ENCODE assay signal across 15 cellular contexts in genomic region chr11:70290341-70291065, GRCh38. TPM values are rescaled to one million over a fixed set of nuclear protein-coding genes. Genes with fewer than 3 reads are reported as not detected.
DNase-seq lines count a peak whose midpoint lies in the region; TF ChIP-seq lines count a peak whose summit lies in the region.
"Had no signal": no experiment of that assay in that cellular context is flagged by ENCODE, and none has a peak within 500 bp of the region (broad histone marks: within the 10 kb centered on the region; RNA-seq: fewer than 3 reads in every experiment).

No MANE protein-coding gene starts in this region.

- H3K9me3 ChIP-seq in mammary epithelial cell (replicated peaks; ENCODE audit: insufficient read depth, low read length) (no peaks in the 10 kb centered on the region), breast epithelium (no peaks in the 10 kb centered on the region), sigmoid colon (no peaks in the 10 kb centered on the region)

- H3K4me1 ChIP-seq in mammary epithelial cell (ENCODE audit: insufficient read depth, low read length): peaks cover 11% of the 10 kb centered on the region
- no peaks in the 10 kb centered on the region for H3K4me1 ChIP-seq in breast epithelium
- H3K4me1 ChIP-seq in sigmoid colon: no peaks in the 10 kb centered on the region

- peak overlapping the region in 1 of 3 experiments; percentile 29 for H3K4me3 ChIP-seq in mammary epithelial cell (replicated peaks in 1 of 3; ENCODE audit: insufficient read depth in 1 of 3, low read depth in 2 of 3, low read length in 3 of 3)
- H3K4me3 ChIP-seq in breast epithelium: no peak overlapping the region
- no peak overlapping the region for H3K4me3 ChIP-seq in sigmoid colon

- H4K20me1 ChIP-seq in mammary epithelial cell (ENCODE audit: insufficient read depth, low read length): no peaks in the 10 kb centered on the region

- TF ChIP-seq EP300 in sigmoid colon (IDR thresholded peaks at IDR 0.05): no peak

- peak overlapping the region; percentile 63 for H3K4me2 ChIP-seq in mammary epithelial cell (ENCODE audit: insufficient read depth, low read depth, low read length)

- H3K36me3 ChIP-seq in mammary epithelial cell (ENCODE audit: insufficient read depth, low read length) (peaks cover 20% of the 10 kb centered on the region), breast epithelium (no peaks in the 10 kb centered on the region), sigmoid colon (peaks cover 0 to 17% (median 9%) of the 10 kb centered on the region in 4 donors)

- H3K27ac ChIP-seq in mammary epithelial cell (ENCODE audit: insufficient read depth, low read depth, low read length): peak overlapping the region; percentile 44
- H3K27ac ChIP-seq in breast epithelium: peak overlapping the region in 1 of 2 donors; percentile 7
- no peak overlapping the region for H3K27ac ChIP-seq in sigmoid colon

- no TSS peak for BruUV-seq in mammary epithelial cell (replicated peaks; lab: Mats Ljungman, UMichigan)

- H3K9ac ChIP-seq in mammary epithelial cell (ENCODE audit: insufficient read depth, low read length): no peak overlapping the region

- WGBS in mammary epithelial cell (ENCODE audit: low coverage, missing lambda C conversion rate): 37% methylated on average over 7 of the region's 8 CpGs
- 94 to 97% methylated on average over 8 of the region's 8 CpGs for WGBS in sigmoid colon, 2 donors

- CTCF ChIA-PET in mammary epithelial cell (lab: Charles Lee; ENCODE audit: low non-redundant PET): no interaction called here

- TF ChIP-seq POLR2A in breast epithelium (IDR thresholded peaks at IDR 0.05): no peak
- no peak for TF ChIP-seq POLR2A in sigmoid colon (IDR thresholded peaks at IDR 0.05)

- DNase-seq in mammary epithelial cell: peak; percentile 64
- no peak for DNase-seq in breast epithelium (ENCODE audit: low spot score in 2 of 2)
- peak; percentile 49 for DNase-seq in globus pallidus (ENCODE audit: low spot score)
- DNase-seq in midbrain (lab: John Stamatoyannopoulos, UW): peak; percentile 62
- DNase-seq in mucosa of gallbladder (ENCODE audit: low spot score): no peak
- no peak for DNase-seq in OCI-M1 (lab: John Stamatoyannopoulos, UW)
- no peak for DNase-seq in sigmoid colon
- no peak for DNase-seq in activated CD4-positive, alpha-beta T cell treated with anti-CD3 and anti-CD28 coated beads for 4 hours
- DNase-seq: 8988T, DND-41, KG1, NCI-H1105 treated with DMSO at 0.1 percent for 48 hours, NCI-H1694, NCI-H510A treated with DMSO at 0.1 percent for 48 hours, NCI-H774 had no signal

- H3K79me2 ChIP-seq in mammary epithelial cell (ENCODE audit: insufficient read depth, low read length): peaks cover 70% of the 10 kb centered on the region

- intact Hi-C loops in mammary epithelial cell (cut with micrococcal nuclease): no loop called here
- intact Hi-C loops in breast epithelium (cut with DNase I; ENCODE audit: low total_unique reads): no loop called here
- intact Hi-C loops in sigmoid colon (cut with DNase I): no loop called here

- no peak overlapping the region for H2AFZ ChIP-seq in mammary epithelial cell (ENCODE audit: low read depth, low read length)

- in situ Hi-C loops in mammary epithelial cell (cut with MboI; ENCODE audit: low sequenced_read_pairs in 2 of 2): no loop called here

- H3K27me3 ChIP-seq in mammary epithelial cell (ENCODE audit: insufficient read depth, low read length) (no peaks in the 10 kb centered on the region), breast epithelium (no peaks in the 10 kb centered on the region), sigmoid colon (no peaks in the 10 kb centered on the region)

- TF ChIP-seq CTCF in mammary epithelial cell (conservative IDR thresholded peaks at IDR 0.05 in 1 of 2, IDR thresholded peaks at IDR 0.05 in 1 of 2; ENCODE audit: extremely low read depth in 1 of 2, insufficient read depth in 1 of 2, low read depth in 1 of 2, low read length in 2 of 2): no peak
- TF ChIP-seq CTCF in breast epithelium (IDR thresholded peaks at IDR 0.05): no peak
- no peak for TF ChIP-seq CTCF in sigmoid colon (IDR thresholded peaks at IDR 0.05)

- dilution Hi-C loops in mammary epithelial cell (cut with HindIII; ENCODE audit: low sequenced_read_pairs): no loop called here

RNA-seq across cellular contexts. Expression of gene PPFIA1, which starts 20.0 kb away (rescaled TPM):
- total RNA-seq in mammary epithelial cell (10 to 100 TPM; 42.5 to 47.1 TPM), breast epithelium (10 to 100 TPM; 52.2 to 80.8 (median 78.0) TPM), mucosa of gallbladder (48.1 TPM), sigmoid colon (10 to 100 TPM; 43.4 to 62.1 (median 51.2) TPM)
- polyA plus RNA-seq in mammary epithelial cell (42.4 TPM), sigmoid colon (10 to 100 TPM; 13.2 to 24.8 (median 21.7) TPM)
- polyA minus RNA-seq in mammary epithelial cell: 135 TPM

Comparison
In these comparisons a context has a peak if more than half of its experiments do, and no peak if none do; other contexts are left out.
1. DNase-seq: peak in mammary epithelial cell (single experiment), globus pallidus (single experiment) and midbrain (single experiment); none in breast epithelium (0 of 2), mucosa of gallbladder (single experiment), OCI-M1 (single experiment), sigmoid colon (single experiment) and activated CD4-positive, alpha-beta T cell treated with anti-CD3 and anti-CD28 coated beads for 4 hours (0 of 2).